ENCODE assay signal across 1 cellular context in genomic region chr14:65080954-65081747, GRCh38.
TF ChIP-seq lines count a peak whose summit lies in the region.

No MANE protein-coding gene starts in this region.

TF ChIP-seq in GM23338, 12 proteins besides CTCF, POLR2A, EP300 and RAD21 (continued from another document):
- no peak for TF ChIP-seq ZNF462 (CRISPR knock-in tag; IDR thresholded peaks at IDR 0.05)
- no peak for TF ChIP-seq CREB1 (CRISPR knock-in tag; IDR thresholded peaks at IDR 0.05; ENCODE audit: low read depth)
- TF ChIP-seq EZH2phosphoT487 (IDR thresholded peaks at IDR 0.05; ENCODE audit: unreplicated experiment) = no peak
- TF ChIP-seq EZH2 (IDR thresholded peaks at IDR 0.05; ENCODE audit: low read depth, unreplicated experiment) = no peak
- no peak for TF ChIP-seq JUNB (IDR thresholded peaks at IDR 0.05; ENCODE audit: unreplicated experiment)
- no peak for TF ChIP-seq ZNF331 (CRISPR knock-in tag; IDR thresholded peaks at IDR 0.05; ENCODE audit: low read depth)
- TF ChIP-seq REST (IDR thresholded peaks at IDR 0.05; ENCODE audit: unreplicated experiment) = no peak
- TF ChIP-seq ZNF114 (CRISPR knock-in tag; IDR thresholded peaks at IDR 0.05) = no peak
- no peak for TF ChIP-seq POLR2AphosphoS5 (IDR thresholded peaks at IDR 0.05; ENCODE audit: low read depth)
- TF ChIP-seq STAT1 (IDR thresholded peaks at IDR 0.05; ENCODE audit: unreplicated experiment) = no peak
